ENCODE assay signal across 9 cellular contexts in the genomic region with DNA sequence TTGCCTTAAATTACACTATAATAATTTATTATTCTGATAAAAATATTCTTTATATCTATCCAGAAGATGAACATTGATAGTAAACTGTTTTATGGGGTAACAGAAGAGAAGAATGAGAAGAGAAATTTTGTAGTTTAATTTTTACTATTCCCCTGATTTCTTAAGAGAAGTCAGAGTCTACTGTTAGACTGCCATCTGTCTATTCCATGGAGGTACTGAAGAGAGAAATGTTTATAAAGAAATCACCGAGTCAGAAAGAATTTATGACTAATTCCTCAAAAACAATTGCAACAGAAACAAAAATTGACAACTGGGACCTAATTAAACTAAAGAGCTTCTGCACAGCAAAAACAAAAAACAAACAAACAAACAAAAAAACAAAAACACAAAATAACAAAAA.
DNase-seq lines count a peak whose midpoint lies in the region; ATAC-seq and TF ChIP-seq lines count a peak whose summit lies in the region.
"Had no signal": no experiment of that assay in that cellular context is flagged by ENCODE, and none has a peak within 500 bp of the region (broad histone marks: within the 10 kb centered on the region; RNA-seq: fewer than 3 reads in every experiment).

No MANE protein-coding gene starts in this region.

- peak; percentile 51 for TF ChIP-seq CTCF in neural crest cell (conservative IDR thresholded peaks at IDR 0.05)
- TF ChIP-seq CTCF in GM13976 (IDR thresholded peaks at IDR 0.05; ENCODE audit: borderline replicate concordance, control extremely low read depth, extremely low read depth, insufficient read depth, missing control alignments) = no peak

- H3K4me3 Mint-ChIP-seq in neural crest cell = no peak overlapping the region

- no peaks in the 10 kb centered on the region for H3K9me3 Mint-ChIP-seq in neural crest cell

- H3K27ac Mint-ChIP-seq in neural crest cell (ENCODE audit: unreplicated experiment) = no peak overlapping the region

- peaks cover 11% of the 10 kb centered on the region for H3K36me3 Mint-ChIP-seq in neural crest cell (ENCODE audit: low read depth)

- H3K4me1 Mint-ChIP-seq in neural crest cell = no peaks in the 10 kb centered on the region

- ATAC-seq in GM21825 (IDR thresholded peaks at IDR 0.05; ENCODE audit: unreplicated experiment) = no peak
- ATAC-seq in HG02588 (IDR thresholded peaks at IDR 0.05; ENCODE audit: unreplicated experiment) = no peak

- no peaks in the 10 kb centered on the region for H3K27me3 Mint-ChIP-seq in neural crest cell (ENCODE audit: low read depth)

- in situ Hi-C loops in GM13976 (cut with MboI; ENCODE audit: low sequenced_read_pairs, unreplicated experiment) = no loop called here

- DNase-seq in EL (peak; percentile 39), NAMALWA (ENCODE audit: low spot score) (peak; percentile 2), dermis microvascular lymphatic vessel endothelial cell (ENCODE audit: low read depth in 2 of 2) (peak; percentile 12 to 38), neural crest cell (ENCODE audit: low read depth, low spot score) (no peak), GM13976 (ENCODE audit: low spot score) (no peak)
- DNase-seq in activated CD8-positive, alpha-beta memory T cell treated with anti-CD3 and anti-CD28 coated beads, Interleukin-2, amount 50 U/mL, for 4 hours = no peak
- DNase-seq: NCI-H526 treated with DMSO at 0.1 percent for 48 hours had no signal

Comparison
In these comparisons a context has a peak if more than half of its experiments do, and no peak if none do; other contexts are left out.
1. DNase-seq: peak in EL (single experiment), NAMALWA (single experiment) and dermis microvascular lymphatic vessel endothelial cell (2 of 2); none in neural crest cell (single experiment), GM13976 (single experiment) and activated CD8-positive, alpha-beta memory T cell treated with anti-CD3 and anti-CD28 coated beads, Interleukin-2, amount 50 U/mL, for 4 hours (single experiment).